In the genomic region with DNA sequence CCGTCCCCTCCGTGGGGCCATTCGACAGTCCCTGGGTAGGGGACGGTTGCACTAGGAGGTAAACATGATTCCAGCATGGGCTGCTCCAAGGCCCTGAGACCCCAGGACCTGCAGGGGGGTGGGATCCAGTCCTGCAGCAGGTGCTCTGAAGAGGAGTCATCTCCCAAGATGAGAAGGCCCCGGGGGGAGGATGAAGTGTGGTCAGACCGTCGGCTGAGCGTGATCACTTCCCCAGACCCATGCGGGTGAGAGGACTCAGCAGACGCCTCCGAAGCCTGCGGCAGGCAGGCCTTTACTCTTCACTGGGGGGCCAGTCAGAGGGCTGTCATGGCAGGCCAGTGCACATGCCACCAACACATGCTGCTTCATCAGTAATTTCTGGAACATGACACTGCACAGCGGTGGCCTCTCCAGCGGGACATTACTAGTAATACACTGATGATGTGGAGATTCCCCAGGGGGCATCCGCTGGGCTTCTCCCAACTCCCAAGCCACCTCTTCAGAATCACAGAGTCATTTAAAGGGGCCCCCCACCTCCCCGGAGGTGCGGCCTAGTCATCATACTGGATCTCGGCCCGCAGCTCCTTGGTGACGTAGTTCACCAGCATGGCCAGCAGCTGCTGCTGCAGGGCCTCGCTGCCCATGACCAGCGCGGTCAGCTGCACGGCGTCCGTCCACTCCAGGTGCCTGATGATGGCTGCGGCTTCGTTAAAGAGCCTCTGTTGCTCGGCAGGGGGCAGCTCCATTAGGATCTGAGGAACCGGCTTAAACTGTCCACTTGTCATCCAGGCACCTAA, we compare ENCODE assay signal across 18 cellular contexts.
"Had no signal": no experiment of that assay in that cellular context is flagged by ENCODE, and none has a peak within 500 bp of the region (broad histone marks: within the 10 kb centered on the region; RNA-seq: fewer than 3 reads in every experiment).

No MANE protein-coding gene starts in this region.

- H3K4me3 Mint-ChIP-seq: activated CD4-positive, alpha-beta memory T cell treated with anti-CD3 and anti-CD28 coated beads, Interleukin-2, amount 10 ng/mL, durations not matched to agents 7 days and 5 days; effector memory CD8-positive, alpha-beta T cell; naive thymus-derived CD4-positive, alpha-beta T cell; neural progenitor cell had no signal

- H3K4me1 Mint-ChIP-seq: neural progenitor cell had no signal

- ATAC-seq: effector memory CD8-positive, alpha-beta T cell; left cardiac atrium; mucosa of descending colon; naive thymus-derived CD4-positive, alpha-beta T cell; stimulated activated naive CD8-positive, alpha-beta T cell treated with anti-CD3 and anti-CD28 coated beads, Interleukin-15, Interleukin-2, amounts not matched to agents 100 U/mL and 50 U/mL, for 24 hours had no signal

- H3K27me3 ChIP-seq: cardiac muscle cell, hepatocyte, neural progenitor cell, ovary, transverse colon had no signal

- H3K4me1 ChIP-seq: transverse colon had no signal

- H2AFZ ChIP-seq: hepatocyte, neural progenitor cell had no signal

- H3K27ac Mint-ChIP-seq: activated CD4-positive, alpha-beta memory T cell treated with anti-CD3 and anti-CD28 coated beads, Interleukin-2, amount 10 ng/mL, durations not matched to agents 7 days and 5 days; effector memory CD8-positive, alpha-beta T cell; neural progenitor cell had no signal

- H3K27me3 Mint-ChIP-seq: activated CD4-positive, alpha-beta memory T cell treated with anti-CD3 and anti-CD28 coated beads, Interleukin-2, amount 10 ng/mL, durations not matched to agents 7 days and 5 days; effector memory CD8-positive, alpha-beta T cell; naive thymus-derived CD4-positive, alpha-beta T cell had no signal

- H3K4me2 ChIP-seq: hepatocyte, neural progenitor cell had no signal

- H3K36me3 ChIP-seq: neural progenitor cell, ovary had no signal

- H3K9me3 ChIP-seq: mucosa of descending colon, ovary, transverse colon had no signal

- H3K27ac ChIP-seq: cardiac muscle cell, hepatocyte, neural progenitor cell, ovary, transverse colon had no signal

- H3K9me3 Mint-ChIP-seq: activated CD4-positive, alpha-beta memory T cell treated with anti-CD3 and anti-CD28 coated beads, Interleukin-2, amount 10 ng/mL, durations not matched to agents 7 days and 5 days; effector memory CD8-positive, alpha-beta T cell; naive thymus-derived CD4-positive, alpha-beta T cell; neural progenitor cell had no signal

- H3K4me3 ChIP-seq: cardiac muscle cell, hepatocyte, mucosa of descending colon, neural progenitor cell, ovary, transverse colon had no signal

- DNase-seq: activated CD4-positive, alpha-beta memory T cell treated with anti-CD3 and anti-CD28 coated beads, Interleukin-2, amount 10 ng/mL, durations not matched to agents 7 days and 5 days; activated CD4-positive, alpha-beta T cell treated with anti-CD3 and anti-CD28 coated beads for 48 hours; activated CD4-positive, CD25-positive, alpha-beta regulatory T cell; activated naive CD4-positive, alpha-beta T cell treated with anti-CD3 and anti-CD28 coated beads, Interleukin-2, amount 50 U/mL, for 16 hours; activated T-cell treated with anti-CD3 and anti-CD28 coated beads, Interleukin-2, amount 50 U/mL, for 1 hour; effector memory CD8-positive, alpha-beta T cell; left cardiac atrium; mesenchymal stem cell; mucosa of descending colon; naive thymus-derived CD4-positive, alpha-beta T cell; ovary; stimulated activated CD4-positive, alpha-beta T cell treated with anti-CD3 and anti-CD28 coated beads, Interleukin-2, amount 100 ng/mL, for 24 hours; stimulated activated naive CD8-positive, alpha-beta T cell treated with anti-CD3 and anti-CD28 coated beads, Interleukin-15, Interleukin-2, amounts not matched to agents 100 U/mL and 50 U/mL, for 24 hours; T1000; transverse colon had no signal
